In the genomic region with DNA sequence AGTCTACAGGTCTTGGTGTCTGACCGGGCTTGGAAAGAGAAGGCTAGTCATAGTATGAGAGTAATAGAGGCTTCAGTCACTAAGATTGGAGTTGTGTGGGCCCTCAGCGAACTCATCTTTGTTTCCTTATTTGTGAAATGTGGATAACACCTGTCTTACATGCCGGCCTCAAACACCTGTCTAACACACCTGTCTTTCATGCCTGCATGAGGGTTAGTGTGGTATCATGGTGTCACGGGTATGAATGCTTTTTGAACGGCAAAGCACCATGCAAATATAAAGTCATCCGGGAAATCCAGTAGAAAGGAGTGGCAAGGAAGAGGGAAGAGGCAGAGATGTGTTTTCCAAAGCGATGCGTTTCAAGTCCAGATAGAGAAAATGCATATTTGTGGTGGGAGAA, we compare ENCODE assay signal across 14 cellular contexts. TPM values are rescaled to one million over a fixed set of nuclear protein-coding genes. Genes with fewer than 3 reads are reported as not detected.
DNase-seq lines count a peak whose midpoint lies in the region; ATAC-seq, FAIRE-seq and TF ChIP-seq lines count a peak whose summit lies in the region.
"Had no signal": no experiment of that assay in that cellular context is flagged by ENCODE, and none has a peak within 500 bp of the region (broad histone marks: within the 10 kb centered on the region; RNA-seq: fewer than 3 reads in every experiment).

No MANE protein-coding gene starts in this region.

- no peaks in the 10 kb centered on the region for H3K9me1 ChIP-seq in keratinocyte (ENCODE audit: control insufficient read depth, extremely low read depth, insufficient read depth, low read length)

- DNase-seq in stimulated activated naive CD8-positive, alpha-beta T cell treated with anti-CD3 and anti-CD28 coated beads, Interleukin-15, Interleukin-2, amounts not matched to agents 100 U/mL and 50 U/mL, for 24 hours = no peak
- no peak for DNase-seq in activated CD8-positive, alpha-beta T cell treated with anti-CD3 and anti-CD28 coated beads for 36 hours
- DNase-seq in keratinocyte (ENCODE audit: low read depth, low spot score) (no peak), progenitor cell of endocrine pancreas (ENCODE audit: low spot score, unreplicated experiment) (no peak)
- DNase-seq in activated CD4-positive, CD25-positive, alpha-beta regulatory T cell treated with anti-CD3 and anti-CD28 coated beads, Interleukin-2, amount 50 U/mL, for 72 hours = no peak
- no peak for DNase-seq in activated CD8-positive, alpha-beta memory T cell treated with anti-CD3 and anti-CD28 coated beads, Interleukin-2, amount 10 ng/mL, durations not matched to agents 7 days and 5 days
- DNase-seq: aorta; gastrocnemius medialis; GOT3; stimulated activated CD4-positive, alpha-beta T cell treated with anti-CD3 and anti-CD28 coated beads, Interleukin-4, amount 100 ng/mL, for 1 hour; stimulated activated naive B cell treated with anti-CD40 and anti-IgM and Interleukin-4, amounts not matched to agents 10 μg/mL and 1 μg/mL and 100 μg/mL, for 72 hours; SW 1271 had no signal

- peaks cover 8 to 9% of the 10 kb centered on the region in 2 experiments for H3K36me3 ChIP-seq in keratinocyte (ENCODE audit: control insufficient read depth in 2 of 2, extremely low read depth in 1 of 2, insufficient read depth in 2 of 2, low read length in 2 of 2)
- H3K36me3 ChIP-seq: gastrocnemius medialis had no signal

- peaks cover 41% of the 10 kb centered on the region for H3K79me2 ChIP-seq in keratinocyte (ENCODE audit: control insufficient read depth, insufficient read depth, low read length)

- CTCF ChIA-PET in activated CD8-positive, alpha-beta T cell treated with anti-CD3 and anti-CD28 coated beads for 36 hours (lab: Charles Lee) = no interaction called here
- CTCF ChIA-PET in activated CD8-positive, alpha-beta memory T cell treated with anti-CD3 and anti-CD28 coated beads, Interleukin-2, amount 10 ng/mL, durations not matched to agents 7 days and 5 days (lab: Charles Lee) = interaction anchor here (1.9 to 2.4 kb wide), 2 partner anchors 25 to 152 kb away, joined by 7 to 8 read pairs; a partner anchor contains a TSS

- H3K27ac ChIP-seq in keratinocyte (ENCODE audit: control insufficient read depth, insufficient read depth, low read length) = peak overlapping the region; percentile 99

- peak overlapping the region; percentile 42 for H3K27ac Mint-ChIP-seq in stimulated activated naive CD8-positive, alpha-beta T cell treated with anti-CD3 and anti-CD28 coated beads, Interleukin-15, Interleukin-2, amounts not matched to agents 100 ng/mL and 50 ng/mL, for 24 hours
- peak overlapping the region; percentile 32 for H3K27ac Mint-ChIP-seq in activated CD8-positive, alpha-beta T cell treated with anti-CD3 and anti-CD28 coated beads for 36 hours
- no peak overlapping the region for H3K27ac Mint-ChIP-seq in activated CD8-positive, alpha-beta memory T cell treated with anti-CD3 and anti-CD28 coated beads, Interleukin-2, amount 10 ng/mL, durations not matched to agents 7 days and 5 days
- no peak overlapping the region for H3K27ac Mint-ChIP-seq in progenitor cell of endocrine pancreas
- H3K27ac Mint-ChIP-seq: stimulated activated naive B cell treated with anti-CD40 and anti-IgM and Interleukin-4, amounts not matched to agents 10 μg/mL and 1 μg/mL and 100 μg/mL, for 72 hours had no signal

- intact Hi-C loops in activated CD8-positive, alpha-beta T cell treated with anti-CD3 and anti-CD28 coated beads for 36 hours (cut with micrococcal nuclease) = no loop called here

- ATAC-seq in stimulated activated naive CD8-positive, alpha-beta T cell treated with anti-CD3 and anti-CD28 coated beads, Interleukin-15, Interleukin-2, amounts not matched to agents 100 U/mL and 50 U/mL, for 24 hours = no peak
- no peak for ATAC-seq in activated CD8-positive, alpha-beta T cell treated with anti-CD3 and anti-CD28 coated beads for 36 hours
- no peak for ATAC-seq in GM21737 (IDR thresholded peaks at IDR 0.05; ENCODE audit: unreplicated experiment)
- ATAC-seq in activated CD8-positive, alpha-beta memory T cell treated with anti-CD3 and anti-CD28 coated beads, Interleukin-2, amount 10 ng/mL, durations not matched to agents 7 days and 5 days = no peak
- ATAC-seq: gastrocnemius medialis; stimulated activated naive B cell treated with anti-CD40 and anti-IgM and Interleukin-4, amounts not matched to agents 10 μg/mL and 1 μg/mL and 100 μg/mL, for 72 hours had no signal

- no peaks in the 10 kb centered on the region for H3K27me3 ChIP-seq in keratinocyte (ENCODE audit: control insufficient read depth, extremely low read depth, insufficient read depth, low read length)
- H3K27me3 ChIP-seq: gastrocnemius medialis had no signal

- no peak overlapping the region for H3K4me2 ChIP-seq in keratinocyte (ENCODE audit: control insufficient read depth, extremely low read depth, insufficient read depth, low read depth, low read length)

- H4K20me1 ChIP-seq in keratinocyte (ENCODE audit: control insufficient read depth, extremely low read depth, insufficient read depth, low read length) = no peaks in the 10 kb centered on the region

- FAIRE-seq in keratinocyte (lab: Jason Lieb, UNC) = peak; percentile 13

- H3K4me3 ChIP-seq in keratinocyte (ENCODE audit: control insufficient read depth in 2 of 3, extremely low read depth in 1 of 3, insufficient read depth in 2 of 3, low read depth in 1 of 3, low read length in 3 of 3) = no peak overlapping the region
- H3K4me3 ChIP-seq: gastrocnemius medialis had no signal

- dilution Hi-C loops in keratinocyte (cut with MboI; ENCODE audit: extremely low pct_ligation_motif_present, low sequenced_read_pairs) = no loop called here

- no peak overlapping the region for H2AFZ ChIP-seq in keratinocyte (ENCODE audit: control insufficient read depth, low read length)

- no peaks in the 10 kb centered on the region for H3K9me3 Mint-ChIP-seq in stimulated activated naive CD8-positive, alpha-beta T cell treated with anti-CD3 and anti-CD28 coated beads, Interleukin-15, Interleukin-2, amounts not matched to agents 100 ng/mL and 50 ng/mL, for 24 hours
- peaks cover 2% of the 10 kb centered on the region for H3K9me3 Mint-ChIP-seq in activated CD8-positive, alpha-beta T cell treated with anti-CD3 and anti-CD28 coated beads for 36 hours
- H3K9me3 Mint-ChIP-seq in activated CD8-positive, alpha-beta memory T cell treated with anti-CD3 and anti-CD28 coated beads, Interleukin-2, amount 10 ng/mL, durations not matched to agents 7 days and 5 days (ENCODE audit: low read depth) = no peaks in the 10 kb centered on the region
- no peaks in the 10 kb centered on the region for H3K9me3 Mint-ChIP-seq in progenitor cell of endocrine pancreas (ENCODE audit: low read depth)
- H3K9me3 Mint-ChIP-seq: stimulated activated naive B cell treated with anti-CD40 and anti-IgM and Interleukin-4, amounts not matched to agents 10 μg/mL and 1 μg/mL and 100 μg/mL, for 72 hours had no signal

- H3K4me1 ChIP-seq in keratinocyte (ENCODE audit: control insufficient read depth, extremely low read depth, insufficient read depth, low read length) = peaks cover 44% of the 10 kb centered on the region

- no peak overlapping the region for H3K9ac ChIP-seq in keratinocyte (ENCODE audit: control insufficient read depth, extremely low read depth, insufficient read depth, low read length)

- peaks cover 14% of the 10 kb centered on the region for H3K36me3 Mint-ChIP-seq in stimulated activated naive CD8-positive, alpha-beta T cell treated with anti-CD3 and anti-CD28 coated beads, Interleukin-15, Interleukin-2, amounts not matched to agents 100 ng/mL and 50 ng/mL, for 24 hours (ENCODE audit: low read depth)
- peaks cover 19% of the 10 kb centered on the region for H3K36me3 Mint-ChIP-seq in activated CD8-positive, alpha-beta T cell treated with anti-CD3 and anti-CD28 coated beads for 36 hours (ENCODE audit: low read depth)
- no peaks in the 10 kb centered on the region for H3K36me3 Mint-ChIP-seq in activated CD8-positive, alpha-beta memory T cell treated with anti-CD3 and anti-CD28 coated beads, Interleukin-2, amount 10 ng/mL, durations not matched to agents 7 days and 5 days
- H3K36me3 Mint-ChIP-seq in progenitor cell of endocrine pancreas (ENCODE audit: insufficient read depth) = peaks cover 26% of the 10 kb centered on the region
- H3K36me3 Mint-ChIP-seq: stimulated activated naive B cell treated with anti-CD40 and anti-IgM and Interleukin-4, amounts not matched to agents 10 μg/mL and 1 μg/mL and 100 μg/mL, for 72 hours had no signal

- H3K9me3 ChIP-seq in keratinocyte (ENCODE audit: control insufficient read depth, low read depth, low read length) = no peaks in the 10 kb centered on the region
- H3K9me3 ChIP-seq: gastrocnemius medialis had no signal

- H3K4me1 Mint-ChIP-seq in stimulated activated naive CD8-positive, alpha-beta T cell treated with anti-CD3 and anti-CD28 coated beads, Interleukin-15, Interleukin-2, amounts not matched to agents 100 ng/mL and 50 ng/mL, for 24 hours (ENCODE audit: low read depth) = peaks cover 93% of the 10 kb centered on the region
- peaks cover 84% of the 10 kb centered on the region for H3K4me1 Mint-ChIP-seq in activated CD8-positive, alpha-beta T cell treated with anti-CD3 and anti-CD28 coated beads for 36 hours (ENCODE audit: low read depth)
- peaks cover 70% of the 10 kb centered on the region for H3K4me1 Mint-ChIP-seq in activated CD8-positive, alpha-beta memory T cell treated with anti-CD3 and anti-CD28 coated beads, Interleukin-2, amount 10 ng/mL, durations not matched to agents 7 days and 5 days
- H3K4me1 Mint-ChIP-seq in progenitor cell of endocrine pancreas (ENCODE audit: low read depth) = peaks cover 12% of the 10 kb centered on the region

- no peaks in the 10 kb centered on the region for H3K27me3 Mint-ChIP-seq in stimulated activated naive CD8-positive, alpha-beta T cell treated with anti-CD3 and anti-CD28 coated beads, Interleukin-15, Interleukin-2, amounts not matched to agents 100 ng/mL and 50 ng/mL, for 24 hours
- H3K27me3 Mint-ChIP-seq in activated CD8-positive, alpha-beta T cell treated with anti-CD3 and anti-CD28 coated beads for 36 hours = no peaks in the 10 kb centered on the region
- no peaks in the 10 kb centered on the region for H3K27me3 Mint-ChIP-seq in activated CD8-positive, alpha-beta memory T cell treated with anti-CD3 and anti-CD28 coated beads, Interleukin-2, amount 10 ng/mL, durations not matched to agents 7 days and 5 days
- no peaks in the 10 kb centered on the region for H3K27me3 Mint-ChIP-seq in progenitor cell of endocrine pancreas
- H3K27me3 Mint-ChIP-seq: stimulated activated naive B cell treated with anti-CD40 and anti-IgM and Interleukin-4, amounts not matched to agents 10 μg/mL and 1 μg/mL and 100 μg/mL, for 72 hours had no signal

- peak overlapping the region; percentile 36 for H3K4me3 Mint-ChIP-seq in stimulated activated naive CD8-positive, alpha-beta T cell treated with anti-CD3 and anti-CD28 coated beads, Interleukin-15, Interleukin-2, amounts not matched to agents 100 ng/mL and 50 ng/mL, for 24 hours
- no peak overlapping the region for H3K4me3 Mint-ChIP-seq in activated CD8-positive, alpha-beta T cell treated with anti-CD3 and anti-CD28 coated beads for 36 hours
- H3K4me3 Mint-ChIP-seq in activated CD8-positive, alpha-beta memory T cell treated with anti-CD3 and anti-CD28 coated beads, Interleukin-2, amount 10 ng/mL, durations not matched to agents 7 days and 5 days = no peak overlapping the region
- no peak overlapping the region for H3K4me3 Mint-ChIP-seq in progenitor cell of endocrine pancreas (ENCODE audit: low read depth)
- H3K4me3 Mint-ChIP-seq: stimulated activated naive B cell treated with anti-CD40 and anti-IgM and Interleukin-4, amounts not matched to agents 10 μg/mL and 1 μg/mL and 100 μg/mL, for 72 hours had no signal

- TF ChIP-seq CTCF in activated CD8-positive, alpha-beta T cell treated with anti-CD3 and anti-CD28 coated beads for 36 hours (IDR thresholded peaks at IDR 0.05) = no peak
- TF ChIP-seq CTCF in keratinocyte (optimal IDR thresholded peaks at IDR 0.05 in 1 of 3, IDR thresholded peaks at IDR 0.05 in 1 of 3, conservative IDR thresholded peaks at IDR 0.05 in 1 of 3; ENCODE audit: extremely low read depth in 1 of 3, insufficient read depth in 2 of 3, low read length in 3 of 3) = no peak
- TF ChIP-seq CTCF in progenitor cell of endocrine pancreas (IDR thresholded peaks at IDR 0.05; ENCODE audit: unreplicated experiment) = no peak

- POLR2A ChIA-PET in activated CD8-positive, alpha-beta T cell treated with anti-CD3 and anti-CD28 coated beads for 36 hours (lab: Charles Lee) = interaction anchor here (3.9 kb wide), 1 partner anchor 25 kb away, joined by 27 read pairs; a partner anchor contains a TSS

RNA-seq across cellular contexts. Expression of a gene that starts 25.5 kb away (rescaled TPM):
- total RNA-seq in activated CD8-positive, alpha-beta T cell treated with anti-CD3 and anti-CD28 coated beads for 36 hours = 1 to 10 TPM; 8.0 to 8.4 TPM
- 37.6 to 45.9 TPM (median 42.9 TPM) in 3 replicates for polyA plus RNA-seq in keratinocyte
- polyA plus RNA-seq in keratinocyte (2011; ENCODE audit: low read depth) = 62.9 TPM
- polyA plus RNA-seq in keratinocyte (2011; cell fraction: cytosol; rRNA removed) = 32.0 and 46.3 TPM in 2 replicates
- 38.5 and 43.3 TPM in 2 replicates for polyA plus RNA-seq in keratinocyte (2011; cell fraction: nucleus; rRNA removed)
- polyA plus RNA-seq in keratinocyte (2012; ENCODE audit: low replicate concordance) = 25.5 and 51.0 TPM in 2 replicates
- 6.6 to 20.9 TPM (median 16.2 TPM) in 3 replicates for polyA minus RNA-seq in keratinocyte
- 22.4 TPM for polyA minus RNA-seq in keratinocyte (2011; cell fraction: cytosol; rRNA and poly(A)+ RNA removed)
- 14.1 and 36.8 TPM in 2 replicates for polyA minus RNA-seq in keratinocyte (2011; cell fraction: nucleus; rRNA and poly(A)+ RNA removed)
- 1 to 10 TPM; 4.3 to 7.2 TPM for total RNA-seq in activated CD8-positive, alpha-beta memory T cell treated with anti-CD3 and anti-CD28 coated beads, Interleukin-2, amount 10 ng/mL, durations not matched to agents 7 days and 5 days
- 21.6 and 32.1 TPM in 2 replicates for total RNA-seq in progenitor cell of endocrine pancreas

Comparison
In these comparisons a context has a peak if more than half of its experiments do, and no peak if none do; other contexts are left out.
1. H3K27ac Mint-ChIP-seq: peak in stimulated activated naive CD8-positive, alpha-beta T cell treated with anti-CD3 and anti-CD28 coated beads, Interleukin-15, Interleukin-2, amounts not matched to agents 100 ng/mL and 50 ng/mL, for 24 hours (single experiment) and activated CD8-positive, alpha-beta T cell treated with anti-CD3 and anti-CD28 coated beads for 36 hours (single experiment); none in activated CD8-positive, alpha-beta memory T cell treated with anti-CD3 and anti-CD28 coated beads, Interleukin-2, amount 10 ng/mL, durations not matched to agents 7 days and 5 days (single experiment) and progenitor cell of endocrine pancreas (single experiment).